Comparison of ENCODE assay signal across 1 cellular context in the genomic region with DNA sequence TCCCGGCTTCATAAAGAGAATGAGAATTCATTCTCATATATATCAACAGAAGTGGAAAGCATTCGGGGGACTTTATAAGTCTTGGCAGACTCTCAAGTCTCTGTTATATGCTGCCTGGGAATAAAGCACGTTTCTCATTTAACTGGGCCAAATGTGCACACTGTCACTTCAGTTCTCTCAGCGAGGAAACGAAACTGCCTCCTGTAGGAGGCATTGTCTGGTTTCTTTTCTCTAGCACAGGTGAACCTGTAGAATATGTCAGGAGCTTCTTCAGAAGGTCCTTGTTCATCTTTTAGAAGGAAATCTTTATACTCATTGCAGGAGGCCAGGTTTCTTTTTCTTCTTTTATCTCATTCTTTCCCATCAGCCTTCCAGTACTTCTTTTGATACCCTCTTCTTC.
TF ChIP-seq lines count a peak whose summit lies in the region.

No MANE protein-coding gene starts in this region.

TF ChIP-seq in GM23338, 12 proteins besides CTCF, POLR2A, EP300 and RAD21 (continued from another document):
- TF ChIP-seq ZNF462 (CRISPR knock-in tag; IDR thresholded peaks at IDR 0.05): no peak
- TF ChIP-seq NANOG (IDR thresholded peaks at IDR 0.05; ENCODE audit: borderline replicate concordance): no peak
